Comparison of ENCODE assay signal across 17 cellular contexts in genomic region chr16:27341549-27341948, GRCh38.
"Had no signal": no experiment of that assay in that cellular context is flagged by ENCODE, and none has a peak within 500 bp of the region (broad histone marks: within the 10 kb centered on the region; RNA-seq: fewer than 3 reads in every experiment).

No MANE protein-coding gene starts in this region.

- H3K4me3 ChIP-seq: body of pancreas, right atrium auricular region, thyroid gland, vagina had no signal

- H3K27me3 Mint-ChIP-seq: activated CD4-positive, alpha-beta T cell treated with anti-CD3 and anti-CD28 coated beads for 36 hours had no signal

- H3K27me3 ChIP-seq: body of pancreas, right atrium auricular region, thyroid gland, vagina had no signal

- H3K27ac ChIP-seq: body of pancreas, right atrium auricular region, thyroid gland, vagina, VCaP had no signal

- H3K9me3 Mint-ChIP-seq: activated naive CD4-positive, alpha-beta T cell treated with anti-CD3 and anti-CD28 coated beads for 36 hours; T-helper 2 cell treated with Interferon-gamma antibody and Interleukin-4, amounts not matched to agents 5 μg/mL and 100 μg/mL, for 36 hours had no signal

- DNase-seq: activated CD4-positive, alpha-beta T cell treated with anti-CD3 and anti-CD28 coated beads for 36 hours; activated CD8-positive, alpha-beta memory T cell treated with anti-CD3 and anti-CD28 coated beads, Interleukin-2, amount 50 U/mL, for 48 hours; activated CD8-positive, alpha-beta T cell treated with anti-CD3 and anti-CD28 coated beads, Interleukin-2, amount 10 ng/mL, durations not matched to agents 7 days and 5 days; activated naive CD4-positive, alpha-beta T cell treated with anti-CD3 and anti-CD28 coated beads for 36 hours; amniotic stem cell; body of pancreas; dermis blood vessel endothelial cell; endodermal cell; erythroblast; hypothalamus; kidney glomerular epithelial cell; small intestine; thyroid gland had no signal

- H3K27ac Mint-ChIP-seq: activated CD4-positive, alpha-beta T cell treated with anti-CD3 and anti-CD28 coated beads for 36 hours; endodermal cell had no signal

- H3K4me3 Mint-ChIP-seq: activated CD4-positive, alpha-beta T cell treated with anti-CD3 and anti-CD28 coated beads for 36 hours; activated CD8-positive, alpha-beta T cell treated with anti-CD3 and anti-CD28 coated beads, Interleukin-2, amount 10 ng/mL, durations not matched to agents 7 days and 5 days; activated naive CD4-positive, alpha-beta T cell treated with anti-CD3 and anti-CD28 coated beads for 36 hours; endodermal cell; T-helper 2 cell treated with Interferon-gamma antibody and Interleukin-4, amounts not matched to agents 5 μg/mL and 100 μg/mL, for 36 hours had no signal

- H3K9me3 ChIP-seq: body of pancreas, right atrium auricular region, thyroid gland, vagina had no signal

- FAIRE-seq: small intestine had no signal

- H3K4me1 ChIP-seq: body of pancreas, right atrium auricular region, thyroid gland, vagina had no signal

- ATAC-seq: activated CD4-positive, alpha-beta T cell treated with anti-CD3 and anti-CD28 coated beads for 36 hours; activated CD8-positive, alpha-beta T cell treated with anti-CD3 and anti-CD28 coated beads, Interleukin-2, amount 10 ng/mL, durations not matched to agents 7 days and 5 days; body of pancreas had no signal
